In the genomic region with DNA sequence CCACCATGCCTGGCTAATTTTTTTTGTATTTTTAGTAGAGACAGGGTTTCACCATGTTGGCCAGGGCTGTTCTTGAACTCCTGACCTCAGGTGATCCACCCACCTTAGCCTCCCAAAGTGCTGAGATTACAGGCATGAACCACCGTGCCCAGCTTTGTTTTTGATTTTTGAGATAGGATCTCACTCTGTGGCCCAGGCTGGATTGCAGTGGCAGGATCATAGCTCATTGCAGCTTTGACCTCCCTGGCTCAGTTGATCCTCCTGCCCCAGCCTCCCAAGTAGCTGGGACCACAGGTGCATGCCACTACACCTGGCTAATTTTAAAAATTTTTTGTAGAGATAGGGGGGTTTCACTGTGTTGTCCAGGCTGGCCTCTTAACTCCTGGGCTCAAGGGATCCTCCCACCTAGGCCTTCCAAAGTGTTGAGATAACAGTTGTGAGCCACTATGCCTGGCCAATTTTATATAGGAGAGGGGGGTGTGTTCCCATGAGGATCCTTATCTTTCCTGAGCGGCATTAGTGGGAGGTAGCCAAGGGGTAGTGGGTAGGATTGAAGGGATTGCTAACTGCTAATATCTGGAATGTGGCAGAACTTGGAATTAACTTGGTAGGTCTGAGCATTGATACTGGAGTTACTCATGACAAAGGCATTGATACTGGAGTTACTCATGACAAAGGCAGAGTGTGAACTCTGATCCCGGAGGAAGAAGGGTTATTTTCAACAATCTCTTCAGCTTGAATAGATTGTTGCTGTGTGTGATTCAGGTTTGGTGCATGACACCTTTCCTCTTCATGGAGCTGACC, we compare ENCODE assay signal across 8 cellular contexts. TPM values are rescaled to one million over a fixed set of nuclear protein-coding genes. Genes with fewer than 3 reads are reported as not detected.
A peak's percentile ranks its signal among the peaks of the same experiment; 100 is the strongest.
DNase-seq lines count a peak whose midpoint lies in the region; ATAC-seq and TF ChIP-seq lines count a peak whose summit lies in the region.

No MANE protein-coding gene starts in this region.

- H3K9me3 ChIP-seq in BLaER1 treated with 17β-estradiol and CSF1 and Interleukin-3, amounts not matched to agents 10 nM and 100 nM (replicated peaks in 1 of 11), result no peaks in the 10 kb centered on the region
- no peaks in the 10 kb centered on the region for H3K9me3 ChIP-seq in muscle layer of duodenum (ENCODE audit: control insufficient read depth in 1 of 2, low read length in 2 of 2)

- peak overlapping the region; percentile 79 to 96 (median 90); a peak in 21 of 22 replicates for H3K9ac ChIP-seq in BLaER1 treated with 17β-estradiol and CSF1 and Interleukin-3, amounts not matched to agents 10 nM and 100 nM

- no peak for DNase-seq in LNCaP clone FGC (ENCODE audit: low read depth)
- DNase-seq in central memory CD8-positive, alpha-beta T cell (ENCODE audit: low spot score in 2 of 2), result no peak
- no peak for DNase-seq in UCSD-AML1 (lab: John Stamatoyannopoulos, UW; ENCODE audit: unreplicated experiment)
- no peak for DNase-seq in HT-29 (ENCODE audit: low spot score)
- DNase-seq in islet precursor cell, result no peak
- no peak for DNase-seq in inferior parietal cortex (ENCODE audit: extremely low spot score)

- H3K27me3 Mint-ChIP-seq in central memory CD8-positive, alpha-beta T cell, result no peaks in the 10 kb centered on the region

- peaks cover 3 to 95% (median 83%) of the 10 kb centered on the region in 11 experiments; a peak in 21 of 22 replicates for H4K20me1 ChIP-seq in BLaER1 treated with 17β-estradiol and CSF1 and Interleukin-3, amounts not matched to agents 10 nM and 100 nM

- no peaks in the 10 kb centered on the region for H3K27me3 ChIP-seq in BLaER1 treated with 17β-estradiol and CSF1 and Interleukin-3, amounts not matched to agents 10 nM and 100 nM
- H3K27me3 ChIP-seq in muscle layer of duodenum (ENCODE audit: low read depth, low read length), result no peaks in the 10 kb centered on the region

- H3K4me1 Mint-ChIP-seq in central memory CD8-positive, alpha-beta T cell, result peaks cover 33% of the 10 kb centered on the region

- H3K4me1 ChIP-seq in BLaER1 treated with 17β-estradiol and CSF1 and Interleukin-3, amounts not matched to agents 10 nM and 100 nM, result peaks cover 18 to 44% (median 31%) of the 10 kb centered on the region in 10 experiments
- H3K4me1 ChIP-seq in muscle layer of duodenum (ENCODE audit: control insufficient read depth in 1 of 2, insufficient read depth in 2 of 2, low read length in 2 of 2), result peaks cover 5 to 12% of the 10 kb centered on the region in 2 donors

- peaks cover 53 to 84% (median 77%) of the 10 kb centered on the region in 11 experiments for H3K36me3 ChIP-seq in BLaER1 treated with 17β-estradiol and CSF1 and Interleukin-3, amounts not matched to agents 10 nM and 100 nM
- peaks cover 32 to 53% of the 10 kb centered on the region in 2 donors for H3K36me3 ChIP-seq in muscle layer of duodenum (ENCODE audit: control insufficient read depth in 1 of 2, insufficient read depth in 2 of 2, low read length in 2 of 2)

- peak overlapping the region; percentile 95 for H3K27ac Mint-ChIP-seq in central memory CD8-positive, alpha-beta T cell (ENCODE audit: low read depth)

- no peak for ATAC-seq in central memory CD8-positive, alpha-beta T cell (replicated peaks; ENCODE audit: extremely low read depth, poor library complexity, severe bottlenecking)

- H3K9me3 Mint-ChIP-seq in central memory CD8-positive, alpha-beta T cell, result no peaks in the 10 kb centered on the region

- H3K4me2 ChIP-seq in BLaER1 treated with 17β-estradiol and CSF1 and Interleukin-3, amounts not matched to agents 10 nM and 100 nM, result peak overlapping the region; percentile 62 to 100 (median 91)

- H3K4me3 Mint-ChIP-seq in central memory CD8-positive, alpha-beta T cell, result peak overlapping the region; percentile 90

- no peak for TF ChIP-seq CTCF in LNCaP clone FGC (IDR thresholded peaks at IDR 0.05; ENCODE audit: control insufficient read depth, extremely low read depth, insufficient read depth)

- peak overlapping the region; percentile 63 to 95 (median 90); a peak in 19 of 20 replicates for H3K4me3 ChIP-seq in BLaER1 treated with 17β-estradiol and CSF1 and Interleukin-3, amounts not matched to agents 10 nM and 100 nM
- H3K4me3 ChIP-seq in LNCaP clone FGC (ENCODE audit: low read depth, low read length) (peak overlapping the region; percentile 97), muscle layer of duodenum (ENCODE audit: low read depth in 1 of 2, low read length in 2 of 2) (peak overlapping the region; percentile 76 to 93)

- H3K36me3 Mint-ChIP-seq in central memory CD8-positive, alpha-beta T cell (ENCODE audit: insufficient read depth), result peaks cover 31% of the 10 kb centered on the region

- peak overlapping the region; percentile 63 to 95 (median 89); a peak in 20 of 22 replicates for H3K27ac ChIP-seq in BLaER1 treated with 17β-estradiol and CSF1 and Interleukin-3, amounts not matched to agents 10 nM and 100 nM
- peak overlapping the region; percentile 96 for H3K27ac ChIP-seq in muscle layer of duodenum (ENCODE audit: low read length)

RNA-seq across cellular contexts. Expression of a gene that starts 1.0 kb away (rescaled TPM):
- total RNA-seq in HT-29 (2014; rRNA removed; shearing (Covaris generic)), result 79.1 and 88.7 TPM in 2 replicates

RNA-seq across cellular contexts. Expression of a gene that starts 18.3 kb away (rescaled TPM):
- 41.8 and 51.2 TPM in 2 replicates for total RNA-seq in HT-29 (2014; rRNA removed; shearing (Covaris generic))

RNA-seq across cellular contexts. Expression of a gene that starts 31.0 kb away (rescaled TPM):
- 37.4 and 40.3 TPM in 2 replicates for total RNA-seq in HT-29 (2014; rRNA removed; shearing (Covaris generic))
